ENCODE assay signal across 1 cellular context in genomic region chr5:35518104-35518503, GRCh38.
TF ChIP-seq lines count a peak whose summit lies in the region.

No MANE protein-coding gene starts in this region.

TF ChIP-seq in GM12878, 131 proteins besides CTCF, POLR2A, EP300 and RAD21 (continued from another document and continues in another):
- TF ChIP-seq CUX1 (IDR thresholded peaks at IDR 0.05; ENCODE audit: insufficient replicate concordance, low read depth, low read length) (no peak), NFXL1 (IDR thresholded peaks at IDR 0.05; ENCODE audit: borderline replicate concordance) (no peak), DPF2 (IDR thresholded peaks at IDR 0.05) (peak; percentile 98), SREBF2 (IDR thresholded peaks at IDR 0.05; ENCODE audit: low read length) (no peak), E2F8 (IDR thresholded peaks at IDR 0.05; ENCODE audit: low read depth, partially characterized antibody) (no peak), ETV6 (conservative IDR thresholded peaks at IDR 0.05 in 1 of 2, IDR thresholded peaks at IDR 0.05 in 1 of 2; ENCODE audit: borderline replicate concordance in 1 of 2, low read depth in 1 of 2) (no peak), ZNF24 (IDR thresholded peaks at IDR 0.05) (no peak), MTA2 (IDR thresholded peaks at IDR 0.05; ENCODE audit: low read depth) (peak; percentile 87), ZBTB11 (CRISPR knock-in tag; IDR thresholded peaks at IDR 0.05) (no peak), NFIC (IDR thresholded peaks at IDR 0.05; ENCODE audit: low read depth, low read length) (no peak), IRF5 (IDR thresholded peaks at IDR 0.05; ENCODE audit: borderline replicate concordance) (no peak), RAD51 (IDR thresholded peaks at IDR 0.05) (peak; percentile 38; the same call in 1 of the 2 replicates), ASH2L (IDR thresholded peaks at IDR 0.05; ENCODE audit: borderline replicate concordance, low read depth) (no peak), BCL11A (IDR thresholded peaks at IDR 0.05; ENCODE audit: low read depth, low read length) (no peak), HDGF (IDR thresholded peaks at IDR 0.05) (no peak), NRF1 (conservative IDR thresholded peaks at IDR 0.05; ENCODE audit: low read depth, low read length) (no peak), LARP7 (IDR thresholded peaks at IDR 0.05) (no peak), CBX5 (IDR thresholded peaks at IDR 0.05; ENCODE audit: low read depth) (no peak), MTA3 (IDR thresholded peaks at IDR 0.05; ENCODE audit: borderline replicate concordance, low read length) (no peak), ZBTB4 (CRISPR knock-in tag; IDR thresholded peaks at IDR 0.05) (no peak), ZNF274 (IDR thresholded peaks at IDR 0.05; ENCODE audit: insufficient read depth, insufficient read length) (no peak), RFX5 (IDR thresholded peaks at IDR 0.05; ENCODE audit: low read depth, low read length) (no peak), POLR2AphosphoS2 (IDR thresholded peaks at IDR 0.05; ENCODE audit: low read depth, low read length) (no peak), HDAC6 (IDR thresholded peaks at IDR 0.05; ENCODE audit: unreplicated experiment) (no peak), FOXM1 (IDR thresholded peaks at IDR 0.05; ENCODE audit: low read depth, low read length) (no peak), PAX8 (IDR thresholded peaks at IDR 0.05) (no peak), RELB (IDR thresholded peaks at IDR 0.05; ENCODE audit: low read depth) (peak; percentile 85), SRF (IDR thresholded peaks at IDR 0.05; ENCODE audit: low read depth in 2 of 2, low read length in 2 of 2) (no peak), TCF7 (IDR thresholded peaks at IDR 0.05; ENCODE audit: borderline replicate concordance) (no peak), BRCA1 (IDR thresholded peaks at IDR 0.05; ENCODE audit: low read depth, low read length) (no peak), CREM (IDR thresholded peaks at IDR 0.05; ENCODE audit: low read depth) (no peak), ATF2 (IDR thresholded peaks at IDR 0.05; ENCODE audit: low read length) (no peak), SIN3A (IDR thresholded peaks at IDR 0.05; ENCODE audit: low read depth, low read length) (no peak), KDM1A (IDR thresholded peaks at IDR 0.05; ENCODE audit: borderline replicate concordance) (no peak), ZBED1 (IDR thresholded peaks at IDR 0.05; ENCODE audit: borderline replicate concordance) (no peak), ZNF384 (IDR thresholded peaks at IDR 0.05; ENCODE audit: borderline replicate concordance, low read depth, low read length) (no peak), SPI1 (IDR thresholded peaks at IDR 0.05; ENCODE audit: borderline replicate concordance, insufficient read depth, low read depth, low read length) (peak; percentile 97), BACH1 (IDR thresholded peaks at IDR 0.05; ENCODE audit: borderline replicate concordance) (peak; percentile 83; the same call in 1 of the 2 replicates), ZBTB33 (IDR thresholded peaks at IDR 0.05) (no peak), MYC (IDR thresholded peaks at IDR 0.05; ENCODE audit: insufficient read depth, insufficient read length, insufficient replicate concordance, low read length, severe bottlenecking) (no peak), NFYA (IDR thresholded peaks at IDR 0.05; ENCODE audit: borderline replicate concordance, low read depth, low read length) (no peak), GATAD2B (conservative IDR thresholded peaks at IDR 0.05; ENCODE audit: low read depth) (peak; percentile 85)
